20 cellular contexts compared by ENCODE assay signal in the genomic region with DNA sequence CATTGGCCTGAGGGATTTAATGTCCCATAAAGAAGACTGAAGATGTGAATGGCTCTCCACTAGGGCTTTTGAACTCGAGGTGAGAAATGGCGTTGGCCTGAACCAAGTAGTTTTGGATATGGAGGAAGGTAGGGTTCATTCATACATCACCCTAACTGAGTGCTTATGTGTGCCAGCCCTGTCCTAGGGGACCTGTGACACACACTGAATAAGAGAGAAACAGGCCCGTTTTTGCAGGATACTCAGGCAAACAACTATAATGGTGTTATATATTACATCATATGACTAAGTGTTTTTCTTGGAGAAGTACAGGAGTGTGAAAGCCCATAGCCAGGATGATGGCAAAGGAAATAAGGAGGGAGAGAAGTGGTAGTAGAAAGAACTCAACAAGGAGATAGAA.
"Had no signal": no experiment of that assay in that cellular context is flagged by ENCODE, and none has a peak within 500 bp of the region (broad histone marks: within the 10 kb centered on the region; RNA-seq: fewer than 3 reads in every experiment).

No MANE protein-coding gene starts in this region.

- H3K36me3 Mint-ChIP-seq: activated naive CD4-positive, alpha-beta T cell treated with anti-CD3 and anti-CD28 coated beads, Interleukin-2, amount 10 ng/mL, durations not matched to agents 7 days and 5 days; naive thymus-derived CD8-positive, alpha-beta T cell; type B pancreatic cell had no signal

- H3K36me3 ChIP-seq: breast epithelium, lower lobe of right lung, neutrophil had no signal

- H3K4me1 Mint-ChIP-seq: activated CD4-positive, alpha-beta T cell treated with anti-CD3 and anti-CD28 coated beads, Interleukin-2, amount 10 ng/mL, durations not matched to agents 7 days and 5 days; activated naive CD4-positive, alpha-beta T cell treated with anti-CD3 and anti-CD28 coated beads, Interleukin-2, amount 10 ng/mL, durations not matched to agents 7 days and 5 days; activated naive CD8-positive, alpha-beta T cell treated with anti-CD3 and anti-CD28 coated beads, Interleukin-2, amount 50 U/mL, for 24 hours; naive thymus-derived CD8-positive, alpha-beta T cell had no signal

- H3K4me1 ChIP-seq: breast epithelium, lower lobe of right lung, parathyroid adenoma had no signal

- DNase-seq: activated CD4-positive, alpha-beta T cell treated with anti-CD3 and anti-CD28 coated beads, Interleukin-2, amount 10 ng/mL, durations not matched to agents 7 days and 5 days; activated CD8-positive, alpha-beta memory T cell treated with anti-CD3 and anti-CD28 coated beads, Interleukin-2, amount 50 U/mL, for 4 hours; activated CD8-positive, alpha-beta T cell treated with anti-CD3 and anti-CD28 coated beads, Interleukin-2, amount 10 ng/mL, durations not matched to agents 7 days and 5 days; activated naive CD4-positive, alpha-beta T cell treated with anti-CD3 and anti-CD28 coated beads, Interleukin-2, amount 10 ng/mL, durations not matched to agents 7 days and 5 days; activated naive CD8-positive, alpha-beta T cell treated with anti-CD3 and anti-CD28 coated beads, Interleukin-2, amount 50 U/mL, for 24 hours; activated T-cell treated with anti-CD3 and anti-CD28 coated beads, Interleukin-2, amount 50 U/mL, for 4 hours; anterior cingulate cortex; cerebellar nuclear complex; cortex of kidney; lower lobe of right lung; naive thymus-derived CD8-positive, alpha-beta T cell; stimulated activated CD4-positive, alpha-beta T cell treated with anti-CD3 and anti-CD28 coated beads, Interleukin-2, amount 100 ng/mL, for 24 hours; stimulated activated naive CD8-positive, alpha-beta T cell treated with anti-CD3 and anti-CD28 coated beads, Interleukin-15, Interleukin-2, amounts not matched to agents 100 U/mL and 50 U/mL, for 24 hours had no signal

- H3K9me3 Mint-ChIP-seq: activated CD4-positive, alpha-beta T cell treated with anti-CD3 and anti-CD28 coated beads, Interleukin-2, amount 10 ng/mL, durations not matched to agents 7 days and 5 days; activated naive CD4-positive, alpha-beta T cell treated with anti-CD3 and anti-CD28 coated beads, Interleukin-2, amount 10 ng/mL, durations not matched to agents 7 days and 5 days; activated naive CD8-positive, alpha-beta T cell treated with anti-CD3 and anti-CD28 coated beads, Interleukin-2, amount 50 U/mL, for 24 hours; T-helper 2 cell treated with Interferon-gamma antibody and Interleukin-4, amounts not matched to agents 5 μg/mL and 100 μg/mL, for 36 hours; type B pancreatic cell had no signal

- H3K4me3 Mint-ChIP-seq: activated CD4-positive, alpha-beta T cell treated with anti-CD3 and anti-CD28 coated beads, Interleukin-2, amount 10 ng/mL, durations not matched to agents 7 days and 5 days; activated CD8-positive, alpha-beta T cell treated with anti-CD3 and anti-CD28 coated beads, Interleukin-2, amount 10 ng/mL, durations not matched to agents 7 days and 5 days; activated naive CD4-positive, alpha-beta T cell treated with anti-CD3 and anti-CD28 coated beads, Interleukin-2, amount 10 ng/mL, durations not matched to agents 7 days and 5 days; activated naive CD8-positive, alpha-beta T cell treated with anti-CD3 and anti-CD28 coated beads, Interleukin-2, amount 50 U/mL, for 24 hours; activated T-cell treated with anti-CD3 and anti-CD28 coated beads, Interleukin-2, amount 50 U/mL, for 4 hours; naive thymus-derived CD8-positive, alpha-beta T cell; T-helper 2 cell treated with Interferon-gamma antibody and Interleukin-4, amounts not matched to agents 5 μg/mL and 100 μg/mL, for 36 hours; type B pancreatic cell had no signal

- H3K9me3 ChIP-seq: breast epithelium, lower lobe of right lung, neutrophil had no signal

- H3K4me3 ChIP-seq: breast epithelium, lower lobe of right lung had no signal

- H3K27me3 Mint-ChIP-seq: activated naive CD4-positive, alpha-beta T cell treated with anti-CD3 and anti-CD28 coated beads, Interleukin-2, amount 10 ng/mL, durations not matched to agents 7 days and 5 days; type B pancreatic cell had no signal

- ATAC-seq: activated CD4-positive, CD25-positive, alpha-beta regulatory T cell treated with anti-CD3 and anti-CD28 coated beads, Interleukin-2, amount 50 U/mL, for 24 hours; activated CD8-positive, alpha-beta T cell treated with anti-CD3 and anti-CD28 coated beads, Interleukin-2, amount 10 ng/mL, durations not matched to agents 7 days and 5 days; activated naive CD8-positive, alpha-beta T cell treated with anti-CD3 and anti-CD28 coated beads, Interleukin-2, amount 50 U/mL, for 24 hours; activated T-cell treated with anti-CD3 and anti-CD28 coated beads, Interleukin-2, amount 50 U/mL, for 4 hours; esophagus mucosa; lower lobe of right lung; naive thymus-derived CD8-positive, alpha-beta T cell; stimulated activated naive CD8-positive, alpha-beta T cell treated with anti-CD3 and anti-CD28 coated beads, Interleukin-15, Interleukin-2, amounts not matched to agents 100 U/mL and 50 U/mL, for 24 hours had no signal

- H3K27ac Mint-ChIP-seq: activated CD4-positive, alpha-beta T cell treated with anti-CD3 and anti-CD28 coated beads, Interleukin-2, amount 10 ng/mL, durations not matched to agents 7 days and 5 days; activated CD8-positive, alpha-beta T cell treated with anti-CD3 and anti-CD28 coated beads, Interleukin-2, amount 10 ng/mL, durations not matched to agents 7 days and 5 days; activated naive CD4-positive, alpha-beta T cell treated with anti-CD3 and anti-CD28 coated beads, Interleukin-2, amount 10 ng/mL, durations not matched to agents 7 days and 5 days; activated naive CD8-positive, alpha-beta T cell treated with anti-CD3 and anti-CD28 coated beads, Interleukin-2, amount 50 U/mL, for 24 hours; naive thymus-derived CD8-positive, alpha-beta T cell; T-helper 2 cell treated with Interferon-gamma antibody and Interleukin-4, amounts not matched to agents 5 μg/mL and 100 μg/mL, for 36 hours; type B pancreatic cell had no signal

- H3K27ac ChIP-seq: breast epithelium, lower lobe of right lung, neutrophil, parathyroid adenoma had no signal

- H3K27me3 ChIP-seq: breast epithelium, neutrophil had no signal
